Comparison of ENCODE assay signal across 9 cellular contexts in the genomic region with DNA sequence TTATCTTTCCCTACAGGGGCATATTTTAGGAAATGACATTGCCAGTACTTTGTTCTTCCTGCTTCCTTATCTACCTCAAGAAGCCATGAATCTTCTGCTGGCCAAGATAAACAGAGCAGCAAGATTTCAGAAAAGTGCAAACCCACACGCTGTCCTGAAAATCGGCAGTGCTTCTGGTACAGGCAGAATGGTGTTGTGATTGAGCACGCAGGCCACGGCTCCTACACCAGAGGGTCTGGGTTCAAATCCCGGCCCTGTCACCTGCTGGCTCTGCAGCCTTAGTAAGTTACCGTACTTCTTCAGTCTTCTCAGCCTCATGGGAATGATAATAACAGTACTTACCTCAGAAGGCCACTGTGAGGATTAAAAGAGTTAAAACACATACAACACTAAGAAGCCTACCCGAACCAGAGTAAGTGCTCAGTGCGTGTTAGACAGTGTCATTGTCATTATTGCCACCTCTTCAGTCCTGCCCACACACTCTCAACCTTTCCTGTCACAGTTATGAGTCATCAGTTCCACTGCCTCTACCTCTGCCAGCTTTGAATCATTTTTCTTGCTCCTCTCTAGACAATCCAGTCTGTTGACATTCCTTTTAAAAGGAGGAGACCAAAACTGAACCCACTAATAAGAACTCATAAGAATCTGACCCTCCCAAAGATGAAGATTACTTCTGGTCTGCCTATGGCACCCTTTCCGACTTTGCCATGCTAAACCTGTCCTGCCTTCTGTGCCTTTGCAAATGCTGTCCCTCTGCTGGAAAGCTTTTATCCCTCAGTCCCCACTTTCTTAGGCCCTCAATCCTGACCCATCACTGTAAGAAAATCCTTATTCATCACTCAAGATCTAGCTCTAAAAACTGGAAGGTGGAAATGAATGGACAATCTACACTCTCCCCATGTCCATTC. TPM values are rescaled to one million over a fixed set of nuclear protein-coding genes. Genes with fewer than 3 reads are reported as not detected.
DNase-seq lines count a peak whose midpoint lies in the region; ATAC-seq and TF ChIP-seq lines count a peak whose summit lies in the region.
"Had no signal": no experiment of that assay in that cellular context is flagged by ENCODE, and none has a peak within 500 bp of the region (broad histone marks: within the 10 kb centered on the region; RNA-seq: fewer than 3 reads in every experiment).

No MANE protein-coding gene starts in this region.

- peaks cover 50% of the 10 kb centered on the region for H3K4me1 ChIP-seq in CD8-positive, alpha-beta memory T cell (ENCODE audit: insufficient read depth, low read length)
- H3K4me1 ChIP-seq in esophagus squamous epithelium = peaks cover 20 to 85% (median 29%) of the 10 kb centered on the region in 3 donors

- peaks cover 0 to 52% (median 6%) of the 10 kb centered on the region in 3 donors for H3K36me3 Mint-ChIP-seq in CD8-positive, alpha-beta memory T cell

- H3K27ac Mint-ChIP-seq in CD8-positive, alpha-beta memory T cell = peak overlapping the region; percentile 88 to 96 (median 94)

- ATAC-seq in GM21390 (IDR thresholded peaks at IDR 0.05; ENCODE audit: unreplicated experiment) = peak; percentile 87

- in situ Hi-C loops in KBM-7 (cut with MboI; ENCODE audit: low pct_unique_long_range_greater_than_20kb, low sequenced_read_pairs) = no loop called here

- peak overlapping the region; percentile 51 to 87 (median 75) for H3K4me3 Mint-ChIP-seq in CD8-positive, alpha-beta memory T cell

- no peaks in the 10 kb centered on the region for H3K9me3 ChIP-seq in CD8-positive, alpha-beta memory T cell (ENCODE audit: low read length)
- H3K9me3 ChIP-seq in esophagus squamous epithelium = no peaks in the 10 kb centered on the region

- DNase-seq in CD8-positive, alpha-beta memory T cell = peak; percentile 36 to 82 (median 45)
- DNase-seq in KBM-7 (peak; percentile 98), esophagus squamous epithelium (lab: John Stamatoyannopoulos, UW) (no peak), cortex of kidney (lab: John Stamatoyannopoulos, UW) (no peak), AG08396 (ENCODE audit: low spot score) (no peak)
- peak; percentile 60 to 65 for DNase-seq in activated CD4-positive, alpha-beta T cell treated with anti-CD3 and anti-CD28 coated beads, Interleukin-2, amount 50 U/mL, for 48 hours
- DNase-seq in stimulated activated CD4-positive, alpha-beta T cell treated with anti-CD3 and anti-CD28 coated beads, Interleukin-15, amount 100 ng/mL, for 24 hours = peak; percentile 73

- H3K27ac ChIP-seq in CD8-positive, alpha-beta memory T cell (ENCODE audit: low read depth, low read length) = peak overlapping the region; percentile 64
- H3K27ac ChIP-seq in esophagus squamous epithelium = peak overlapping the region; percentile 79 to 93 (median 90)

- 6 to 18% methylated on average over 9 of the region's 9 CpGs for WGBS in esophagus squamous epithelium, 2 donors

- H3K9me3 Mint-ChIP-seq in CD8-positive, alpha-beta memory T cell = no peaks in the 10 kb centered on the region

- H3K4me1 Mint-ChIP-seq in CD8-positive, alpha-beta memory T cell = peaks cover 73 to 97% (median 90%) of the 10 kb centered on the region in 3 donors

- CTCF ChIA-PET in CD8-positive, alpha-beta memory T cell (lab: Charles Lee) = interaction anchor here (0.7 to 3.4 kb wide), 7 partner anchors 10 to 44 kb away, joined by 3 to 11 read pairs (median 3); partner anchors contain the start of genes JAML and MPZL3

- intact Hi-C loops in esophagus squamous epithelium (cut with DNase I) = no loop called here

- H3K4me3 ChIP-seq in CD8-positive, alpha-beta memory T cell (ENCODE audit: low read length) = peak overlapping the region; percentile 22
- peak overlapping the region in 3 of 4 donors; percentile 13 to 36 (median 16) for H3K4me3 ChIP-seq in esophagus squamous epithelium

- TF ChIP-seq CTCF in esophagus squamous epithelium (IDR thresholded peaks at IDR 0.05) = peak in 1 of 6 experiments; percentile 14

- no peaks in the 10 kb centered on the region for H3K27me3 ChIP-seq in CD8-positive, alpha-beta memory T cell (ENCODE audit: insufficient read depth, low read length, poor library complexity, severe bottlenecking)
- no peaks in the 10 kb centered on the region for H3K27me3 ChIP-seq in esophagus squamous epithelium

- peaks cover 0 to 2% of the 10 kb centered on the region in 2 donors for H3K27me3 Mint-ChIP-seq in CD8-positive, alpha-beta memory T cell

- POLR2A ChIA-PET in CD8-positive, alpha-beta memory T cell (lab: Charles Lee) = interaction anchor here (0.7 to 3.8 kb wide), 7 partner anchors 10 to 43 kb away, joined by 3 to 27 read pairs (median 3); partner anchors contain the start of genes JAML and MPZL3

- TF ChIP-seq POLR2A in esophagus squamous epithelium (IDR thresholded peaks at IDR 0.05) = peak in 2 of 4 donors; percentile 5 to 33

- H3K36me3 ChIP-seq in CD8-positive, alpha-beta memory T cell (ENCODE audit: insufficient read depth, low read length) = peaks cover 7% of the 10 kb centered on the region
- no peaks in the 10 kb centered on the region for H3K36me3 ChIP-seq in esophagus squamous epithelium

RNA-seq across cellular contexts. Expression of gene MPZL3, which starts 10.7 kb away (rescaled TPM):
- 100 to 1,000 TPM; 113 to 119 TPM for total RNA-seq in CD8-positive, alpha-beta memory T cell
- polyA plus RNA-seq in CD8-positive, alpha-beta memory T cell = 10.6 TPM
- total RNA-seq in esophagus squamous epithelium = 10 to 100 TPM; 17.4 to 44.4 (median 32.4) TPM

RNA-seq across cellular contexts. Expression of gene JAML, which starts 16.6 kb away (rescaled TPM):
- 100 to 1,000 TPM; 363 to 387 TPM for total RNA-seq in CD8-positive, alpha-beta memory T cell
- polyA plus RNA-seq in CD8-positive, alpha-beta memory T cell = 210 TPM
- 10 to 100 TPM in 2 of 4 donors, 1 to 10 TPM in 2; 2.2 to 17.9 (median 9.5) TPM for total RNA-seq in esophagus squamous epithelium
- total RNA-seq: fibroblast of villous mesenchyme had no signal

RNA-seq across cellular contexts. Expression of gene MPZL2, which starts 22.7 kb away (rescaled TPM):
- 1 to 10 TPM; 4.5 to 5.5 TPM for total RNA-seq in CD8-positive, alpha-beta memory T cell
- 0.36 TPM for polyA plus RNA-seq in CD8-positive, alpha-beta memory T cell
- total RNA-seq in esophagus squamous epithelium = 100 to 1,000 TPM; 249 to 491 (median 352) TPM
- total RNA-seq: fibroblast of villous mesenchyme had no signal

Comparison
In these comparisons a context has a peak if more than half of its experiments do, and no peak if none do; other contexts are left out.
1. DNase-seq: peak in CD8-positive, alpha-beta memory T cell (5 of 5), KBM-7 (single experiment), activated CD4-positive, alpha-beta T cell treated with anti-CD3 and anti-CD28 coated beads, Interleukin-2, amount 50 U/mL, for 48 hours (2 of 2) and stimulated activated CD4-positive, alpha-beta T cell treated with anti-CD3 and anti-CD28 coated beads, Interleukin-15, amount 100 ng/mL, for 24 hours (single experiment); none in esophagus squamous epithelium (single experiment), cortex of kidney (single experiment) and AG08396 (single experiment).
2. RNA of gene JAML, which starts 16.6 kb away (total RNA-seq): 363 to 387 TPM in CD8-positive, alpha-beta memory T cell; 2.2 to 17.9 TPM in esophagus squamous epithelium; every median in the first group is over 10 times any median in the second.
3. RNA of gene MPZL2, which starts 22.7 kb away (total RNA-seq): 249 to 491 TPM in esophagus squamous epithelium; 4.5 to 5.5 TPM in CD8-positive, alpha-beta memory T cell; every median in the first group is over 10 times any median in the second.